8 cellular contexts compared by ENCODE assay signal in the genomic region with DNA sequence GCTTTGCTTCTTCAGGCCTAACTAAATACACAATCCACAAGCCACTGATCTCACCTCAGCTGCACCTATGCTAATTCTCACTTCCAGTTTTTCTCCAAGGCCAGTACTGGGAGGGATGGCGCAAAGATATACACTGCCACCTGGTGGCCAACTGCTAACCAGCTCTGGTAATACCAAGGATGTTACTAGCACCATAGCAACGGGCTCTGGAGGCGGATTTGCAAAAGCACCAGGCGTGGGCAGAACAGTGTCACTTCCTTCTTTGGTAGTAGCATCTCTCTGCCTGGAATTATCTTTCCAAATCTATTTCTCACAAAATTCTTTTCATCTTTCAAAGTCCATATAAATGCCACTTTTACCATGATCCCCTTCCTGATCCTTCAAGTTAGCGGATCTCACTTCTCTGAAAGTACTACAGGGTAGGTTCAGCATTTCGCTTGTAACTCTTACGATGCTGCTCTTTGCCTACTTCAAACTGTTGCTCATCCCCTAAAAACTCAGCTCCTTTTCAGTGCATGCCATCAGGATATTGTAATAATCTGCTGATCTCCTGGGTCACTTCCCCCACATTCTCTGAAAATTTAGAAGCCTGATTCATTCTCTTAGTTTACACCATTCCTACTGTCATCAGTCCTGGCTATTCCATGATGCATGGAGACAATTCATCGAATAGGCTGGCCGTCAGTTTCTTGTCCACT. TPM values are rescaled to one million over a fixed set of nuclear protein-coding genes. Genes with fewer than 3 reads are reported as not detected.
DNase-seq lines count a peak whose midpoint lies in the region; ATAC-seq and TF ChIP-seq lines count a peak whose summit lies in the region.

No MANE protein-coding gene starts in this region.

- peak overlapping the region; percentile 64 for H3K4me2 ChIP-seq in smooth muscle cell

- no peaks in the 10 kb centered on the region for H4K20me1 ChIP-seq in smooth muscle cell (ENCODE audit: low read depth)

- DNase-seq in NCI-H1436 (lab: John Stamatoyannopoulos, UW) (peak; percentile 65), T-helper 9 cell (peak; percentile 65), astrocyte of the hippocampus (ENCODE audit: low read depth, low spot score) (peak; percentile 78), iPS DF 19.7 (ENCODE audit: low read depth, low spot score) (peak; percentile 52), smooth muscle cell (lab: John Stamatoyannopoulos, UW; ENCODE audit: unreplicated experiment) (peak; percentile 27)

- H3K27me3 ChIP-seq in smooth muscle cell (ENCODE audit: low read depth), result no peaks in the 10 kb centered on the region

- ATAC-seq in GM18498 (IDR thresholded peaks at IDR 0.05; ENCODE audit: unreplicated experiment) (peak; percentile 99), HG02885 (IDR thresholded peaks at IDR 0.05; ENCODE audit: poor library complexity, unreplicated experiment) (peak; percentile 100)

- H3K79me2 ChIP-seq in smooth muscle cell (ENCODE audit: low read depth), result no peaks in the 10 kb centered on the region

- TF ChIP-seq CTCF in 22Rv1 (IDR thresholded peaks at IDR 0.05) (peak; percentile 97), smooth muscle cell (IDR thresholded peaks at IDR 0.05; ENCODE audit: borderline replicate concordance, insufficient read depth, poor library complexity, severe bottlenecking) (peak; percentile 91)

- H3K4me1 ChIP-seq in smooth muscle cell (ENCODE audit: low read depth), result peaks cover 14% of the 10 kb centered on the region

- H3F3A ChIP-seq in smooth muscle cell (ENCODE audit: low read depth), result peaks cover 27% of the 10 kb centered on the region

- H3K9me3 ChIP-seq in smooth muscle cell (replicated peaks; ENCODE audit: low read depth), result no peaks in the 10 kb centered on the region

- peak overlapping the region; percentile 77 for H3K9ac ChIP-seq in smooth muscle cell (ENCODE audit: low read depth)

- no peak overlapping the region for H2AFZ ChIP-seq in smooth muscle cell (ENCODE audit: low read depth)

- H3K36me3 ChIP-seq in smooth muscle cell (ENCODE audit: low read depth), result no peaks in the 10 kb centered on the region

- no peak overlapping the region for H3K27ac ChIP-seq in 22Rv1
- H3K27ac ChIP-seq in smooth muscle cell (ENCODE audit: low read depth), result peak overlapping the region; percentile 97

- WGBS in smooth muscle cell (ENCODE audit: low lambda C conversion rate), result 7% methylated on average over 9 of the region's 9 CpGs

- H3K4me3 ChIP-seq in smooth muscle cell, result peak overlapping the region; percentile 9

RNA-seq across cellular contexts. Expression of a gene that starts 37.1 kb away (rescaled TPM):
- total RNA-seq in smooth muscle cell, result 13.2 and 19.0 TPM in 2 replicates
- polyA plus RNA-seq in smooth muscle cell, result 16.3 and 21.5 TPM in 2 replicates

RNA-seq across cellular contexts. Expression of a gene that starts 59.4 kb away (rescaled TPM):
- total RNA-seq in smooth muscle cell, result 938 and 998 TPM in 2 replicates
- 211 and 466 TPM in 2 replicates for polyA plus RNA-seq in smooth muscle cell

Comparison
In these comparisons a context has a peak if more than half of its experiments do, and no peak if none do; other contexts are left out.
1. DNase-seq: peak in every context shown above with its lines; median percentile 78 in astrocyte of the hippocampus; 65 in NCI-H1436; 65 in T-helper 9 cell; 52 in iPS DF 19.7; 27 in smooth muscle cell.